Comparison of ENCODE assay signal across 12 cellular contexts in the genomic region with DNA sequence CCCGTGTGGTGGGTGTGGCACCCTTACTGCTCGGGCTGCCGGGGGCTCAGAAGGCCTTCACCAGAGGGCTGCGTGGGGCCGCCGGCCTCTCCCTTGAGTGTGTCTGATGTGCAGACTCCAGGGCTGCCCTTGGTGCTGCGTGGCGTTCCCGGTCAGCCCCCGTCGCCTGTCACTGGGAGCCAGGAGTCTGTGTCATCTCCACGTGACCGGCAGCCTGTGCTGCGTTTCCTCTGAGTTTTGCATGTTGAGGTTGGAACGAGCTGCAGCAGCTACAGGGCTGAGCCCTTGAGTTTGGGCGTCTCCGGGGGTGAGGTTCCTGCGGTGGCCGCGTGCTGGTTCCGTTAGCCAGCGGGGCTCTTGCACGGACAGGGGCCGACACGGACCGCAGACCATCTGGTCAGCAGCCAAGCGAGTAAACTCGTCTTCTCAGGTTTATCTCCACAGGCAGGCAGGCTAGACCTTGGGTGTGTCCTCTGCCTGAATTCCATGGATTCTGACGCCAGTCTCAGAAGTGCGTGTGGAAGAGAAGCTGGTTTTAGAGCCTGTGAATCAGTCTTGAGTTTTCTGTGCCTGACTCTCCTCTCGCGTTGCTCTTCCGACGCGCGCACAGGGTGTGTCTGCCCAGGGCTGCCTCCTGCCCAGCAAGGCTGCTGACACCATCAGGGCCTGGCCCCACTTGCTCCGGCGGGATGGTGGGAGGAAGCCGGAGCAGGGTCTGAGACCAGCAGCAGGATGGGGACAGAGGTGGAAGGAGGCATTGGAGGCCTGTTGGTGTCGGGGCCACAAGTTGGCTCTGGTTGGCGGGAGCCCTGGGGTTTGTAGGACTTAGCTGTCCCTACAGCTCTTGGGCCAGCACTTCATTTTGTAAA. TPM values are rescaled to one million over a fixed set of nuclear protein-coding genes. Genes with fewer than 3 reads are reported as not detected.
DNase-seq lines count a peak whose midpoint lies in the region; ATAC-seq and TF ChIP-seq lines count a peak whose summit lies in the region.
"Had no signal": no experiment of that assay in that cellular context is flagged by ENCODE, and none has a peak within 500 bp of the region (broad histone marks: within the 10 kb centered on the region; RNA-seq: fewer than 3 reads in every experiment).

No MANE protein-coding gene starts in this region.

- H3K27me3 Mint-ChIP-seq in nephron progenitor cell (ENCODE audit: low read depth, poor library complexity) = no peaks in the 10 kb centered on the region
- H3K27me3 Mint-ChIP-seq in naive thymus-derived CD8-positive, alpha-beta T cell = no peaks in the 10 kb centered on the region
- H3K27me3 Mint-ChIP-seq: central memory CD8-positive, alpha-beta T cell had no signal

- TF ChIP-seq CTCF in fibroblast of pulmonary artery (IDR thresholded peaks at IDR 0.05; ENCODE audit: low read length, missing control alignments) (no peak), nephron progenitor cell (IDR thresholded peaks at IDR 0.05) (no peak)

- ATAC-seq in naive thymus-derived CD8-positive, alpha-beta T cell = no peak

- DNase-seq in fibroblast of pulmonary artery (ENCODE audit: low read depth) (peak; percentile 85), nephron progenitor cell (no peak), foreskin melanocyte (no peak), H7 (no peak)
- no peak for DNase-seq in naive thymus-derived CD8-positive, alpha-beta T cell
- DNase-seq: activated effector memory CD4-positive, alpha-beta T cell treated with anti-CD3 and anti-CD28 coated beads, Interleukin-2, amount 50 U/mL, for 16 hours; AML-193; GDM1; NCI-H524 had no signal

- H3K36me3 ChIP-seq in H7 (replicated peaks; ENCODE audit: control insufficient read depth, insufficient read depth, low read length) = peaks cover 4% of the 10 kb centered on the region

- no peaks in the 10 kb centered on the region for H3K9me3 Mint-ChIP-seq in nephron progenitor cell
- H3K9me3 Mint-ChIP-seq in naive thymus-derived CD8-positive, alpha-beta T cell = no peaks in the 10 kb centered on the region
- H3K9me3 Mint-ChIP-seq: central memory CD8-positive, alpha-beta T cell had no signal

- H3K4me3 Mint-ChIP-seq in nephron progenitor cell = no peak overlapping the region
- H3K4me3 Mint-ChIP-seq in naive thymus-derived CD8-positive, alpha-beta T cell = no peak overlapping the region
- H3K4me3 Mint-ChIP-seq: central memory CD8-positive, alpha-beta T cell had no signal

- peak; percentile 66 for TF ChIP-seq EP300 in Ishikawa (IDR thresholded peaks at IDR 0.05; ENCODE audit: borderline replicate concordance)

- H3K4me1 Mint-ChIP-seq in nephron progenitor cell = peaks cover 22% of the 10 kb centered on the region
- peaks cover 16 to 33% (median 22%) of the 10 kb centered on the region in 4 donors for H3K4me1 Mint-ChIP-seq in naive thymus-derived CD8-positive, alpha-beta T cell

- TF ChIP-seq RAD21 in Ishikawa (IDR thresholded peaks at IDR 0.05; ENCODE audit: low read depth) = no peak; the same call in 1 of the 2 replicates

- H3K27me3 ChIP-seq in H7 (ENCODE audit: control insufficient read depth, insufficient read depth, low read length) = no peaks in the 10 kb centered on the region

- H3K36me3 Mint-ChIP-seq in nephron progenitor cell (ENCODE audit: low read depth) = peaks cover 25% of the 10 kb centered on the region
- no peaks in the 10 kb centered on the region for H3K36me3 Mint-ChIP-seq in naive thymus-derived CD8-positive, alpha-beta T cell

- peak overlapping the region; percentile 16 for H3K27ac Mint-ChIP-seq in nephron progenitor cell
- H3K27ac Mint-ChIP-seq in naive thymus-derived CD8-positive, alpha-beta T cell = peak overlapping the region in 2 of 10 donors; percentile 22 to 56

- H3K4me3 ChIP-seq in fibroblast of pulmonary artery (replicated peaks; ENCODE audit: low read depth, low read length) (peak overlapping the region; percentile 18), H7 (ENCODE audit: insufficient read depth, low read depth, low read length) (no peak overlapping the region)
- H3K4me3 ChIP-seq: SK-N-MC had no signal

- POLR2A ChIA-PET in naive thymus-derived CD8-positive, alpha-beta T cell (lab: Charles Lee) = no interaction called here

TF ChIP-seq in Ishikawa, 13 proteins besides CTCF, POLR2A, EP300 and RAD21:
- no peak for TF ChIP-seq ZBTB7A (IDR thresholded peaks at IDR 0.05; ENCODE audit: low read depth)
- TF ChIP-seq, protein P1, sequence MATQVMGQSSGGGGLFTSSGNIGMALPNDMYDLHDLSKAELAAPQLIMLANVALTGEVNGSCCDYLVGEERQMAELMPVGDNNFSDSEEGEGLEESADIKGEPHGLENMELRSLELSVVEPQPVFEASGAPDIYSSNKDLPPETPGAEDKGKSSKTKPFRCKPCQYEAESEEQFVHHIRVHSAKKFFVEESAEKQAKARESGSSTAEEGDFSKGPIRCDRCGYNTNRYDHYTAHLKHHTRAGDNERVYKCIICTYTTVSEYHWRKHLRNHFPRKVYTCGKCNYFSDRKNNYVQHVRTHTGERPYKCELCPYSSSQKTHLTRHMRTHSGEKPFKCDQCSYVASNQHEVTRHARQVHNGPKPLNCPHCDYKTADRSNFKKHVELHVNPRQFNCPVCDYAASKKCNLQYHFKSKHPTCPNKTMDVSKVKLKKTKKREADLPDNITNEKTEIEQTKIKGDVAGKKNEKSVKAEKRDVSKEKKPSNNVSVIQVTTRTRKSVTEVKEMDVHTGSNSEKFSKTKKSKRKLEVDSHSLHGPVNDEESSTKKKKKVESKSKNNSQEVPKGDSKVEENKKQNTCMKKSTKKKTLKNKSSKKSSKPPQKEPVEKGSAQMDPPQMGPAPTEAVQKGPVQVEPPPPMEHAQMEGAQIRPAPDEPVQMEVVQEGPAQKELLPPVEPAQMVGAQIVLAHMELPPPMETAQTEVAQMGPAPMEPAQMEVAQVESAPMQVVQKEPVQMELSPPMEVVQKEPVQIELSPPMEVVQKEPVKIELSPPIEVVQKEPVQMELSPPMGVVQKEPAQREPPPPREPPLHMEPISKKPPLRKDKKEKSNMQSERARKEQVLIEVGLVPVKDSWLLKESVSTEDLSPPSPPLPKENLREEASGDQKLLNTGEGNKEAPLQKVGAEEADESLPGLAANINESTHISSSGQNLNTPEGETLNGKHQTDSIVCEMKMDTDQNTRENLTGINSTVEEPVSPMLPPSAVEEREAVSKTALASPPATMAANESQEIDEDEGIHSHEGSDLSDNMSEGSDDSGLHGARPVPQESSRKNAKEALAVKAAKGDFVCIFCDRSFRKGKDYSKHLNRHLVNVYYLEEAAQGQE (IDR thresholded peaks at IDR 0.05; ENCODE audit: low read depth) = no peak
- no peak for TF ChIP-seq EGR1 (IDR thresholded peaks at IDR 0.05)
- peak; percentile 94 for TF ChIP-seq USF1 (IDR thresholded peaks at IDR 0.05)
- no peak for TF ChIP-seq YY1 (IDR thresholded peaks at IDR 0.05; ENCODE audit: low read depth)
- peak; percentile 81 for TF ChIP-seq MAX (IDR thresholded peaks at IDR 0.05)
- TF ChIP-seq TAF1 (IDR thresholded peaks at IDR 0.05; ENCODE audit: low read depth) = no peak
- TF ChIP-seq TCF12 (IDR thresholded peaks at IDR 0.05; ENCODE audit: low read depth) = peak; percentile 60
- TF ChIP-seq TEAD4 (IDR thresholded peaks at IDR 0.05) = peak; percentile 91
- no peak for TF ChIP-seq CREB1 (IDR thresholded peaks at IDR 0.05; ENCODE audit: low read depth)
- peak; percentile 88 for TF ChIP-seq NFIC (IDR thresholded peaks at IDR 0.05)

RNA-seq across cellular contexts. Expression of gene PTDSS2, which starts 10.5 kb away (rescaled TPM):
- total RNA-seq in naive thymus-derived CD8-positive, alpha-beta T cell = 10 to 100 TPM; 25.9 to 30.2 TPM
- 10 to 100 TPM in 2 of 3 donors, 1 to 10 TPM in 1; 9.0 to 13.0 (median 11.6) TPM for polyA plus RNA-seq in naive thymus-derived CD8-positive, alpha-beta T cell
- 40.9 and 47.5 TPM in 2 replicates for total RNA-seq in H7 (2014; rRNA removed; shearing (Covaris generic))

RNA-seq across cellular contexts. Expression of gene ANO9, which starts 18.8 kb away (rescaled TPM):
- total RNA-seq in naive thymus-derived CD8-positive, alpha-beta T cell = 10 to 100 TPM; 70.1 to 78.6 TPM
- polyA plus RNA-seq in naive thymus-derived CD8-positive, alpha-beta T cell = 1 to 10 TPM; 4.8 to 8.6 (median 7.3) TPM
- 0.83 and 2.2 TPM in 2 replicates for total RNA-seq in H7 (2014; rRNA removed; shearing (Covaris generic))

RNA-seq across cellular contexts. Expression of gene SIGIRR, which starts 45.8 kb away (rescaled TPM):
- 100 to 1,000 TPM; 332 to 337 TPM for total RNA-seq in naive thymus-derived CD8-positive, alpha-beta T cell
- 100 to 1,000 TPM; 195 to 233 (median 206) TPM for polyA plus RNA-seq in naive thymus-derived CD8-positive, alpha-beta T cell
- total RNA-seq in H7 (2014; rRNA removed; shearing (Covaris generic)) = 39.5 and 44.9 TPM in 2 replicates

RNA-seq across cellular contexts. Expression of gene RNH1, which starts 46.5 kb away (rescaled TPM):
- total RNA-seq in naive thymus-derived CD8-positive, alpha-beta T cell = 100 to 1,000 TPM; 102 to 107 TPM
- polyA plus RNA-seq in naive thymus-derived CD8-positive, alpha-beta T cell = 100 to 1,000 TPM; 152 to 198 (median 170) TPM
- total RNA-seq in H7 (2014; rRNA removed; shearing (Covaris generic)) = 98.9 and 104 TPM in 2 replicates

Comparison
In these comparisons a context has a peak if more than half of its experiments do, and no peak if none do; other contexts are left out.
1. RNA of gene ANO9, which starts 18.8 kb away (total RNA-seq): 70.1 to 78.6 TPM in naive thymus-derived CD8-positive, alpha-beta T cell; 0.83 to 2.2 TPM in H7; every median in the first group is over 10 times any median in the second.